In genomic region chr1:68216088-68216487, GRCh38 we compare ENCODE assay signal across 20 cellular contexts. TPM values are rescaled to one million over a fixed set of nuclear protein-coding genes. Genes with fewer than 3 reads are reported as not detected.
"Had no signal": no experiment of that assay in that cellular context is flagged by ENCODE, and none has a peak within 500 bp of the region (broad histone marks: within the 10 kb centered on the region; RNA-seq: fewer than 3 reads in every experiment).

No MANE protein-coding gene starts in this region.

- ATAC-seq: activated naive CD4-positive, alpha-beta T cell treated with anti-CD3 and anti-CD28 coated beads, Interleukin-2, amount 50 U/mL, for 72 hours; activated T-helper 17 cell treated with anti-CD3 and anti-CD28 coated beads, Interleukin-2, amount 50 U/mL, for 72 hours; heart right ventricle; lower lobe of right lung; right cardiac atrium; stimulated activated naive CD8-positive, alpha-beta T cell treated with anti-CD3 and anti-CD28 coated beads, Interleukin-15, Interleukin-2, amounts not matched to agents 100 U/mL and 50 U/mL, for 24 hours; WTC11 had no signal

- H3K27me3 ChIP-seq: brain microvascular endothelial cell, heart right ventricle, pancreas, thyroid gland had no signal

- H3K9me3 ChIP-seq: heart right ventricle, lower lobe of right lung, pancreas, thyroid gland had no signal

- H3K4me1 Mint-ChIP-seq: activated T-helper 17 cell treated with anti-CD3 and anti-CD28 coated beads, Interleukin-2, amount 50 U/mL, for 72 hours; naive B cell had no signal

- H3K4me3 Mint-ChIP-seq: activated T-cell treated with anti-CD3 and anti-CD28 coated beads, Interleukin-2, amount 50 U/mL, for 24 hours; activated T-helper 17 cell treated with anti-CD3 and anti-CD28 coated beads, Interleukin-2, amount 50 U/mL, for 72 hours; naive B cell; WTC11 had no signal

- H3K27me3 Mint-ChIP-seq: activated T-helper 17 cell treated with anti-CD3 and anti-CD28 coated beads, Interleukin-2, amount 50 U/mL, for 72 hours had no signal

- H3K4me3 ChIP-seq: heart right ventricle, lower lobe of right lung, pancreas, thyroid gland had no signal

- H3K9me3 Mint-ChIP-seq: activated naive CD4-positive, alpha-beta T cell treated with anti-CD3 and anti-CD28 coated beads, Interleukin-2, amount 50 U/mL, for 72 hours; activated T-helper 17 cell treated with anti-CD3 and anti-CD28 coated beads, Interleukin-2, amount 50 U/mL, for 72 hours; WTC11 had no signal

- H3K36me3 ChIP-seq: brain microvascular endothelial cell, heart right ventricle, lower lobe of right lung, pancreas, thyroid gland had no signal

- H3K36me3 Mint-ChIP-seq: activated naive CD4-positive, alpha-beta T cell treated with anti-CD3 and anti-CD28 coated beads, Interleukin-2, amount 50 U/mL, for 72 hours; naive B cell; WTC11 had no signal

- H3K27ac ChIP-seq: brain microvascular endothelial cell, lower lobe of right lung, thyroid gland had no signal

- FAIRE-seq: kidney had no signal

- DNase-seq: activated T-cell treated with anti-CD3 and anti-CD28 coated beads, Interleukin-2, amount 50 U/mL, for 24 hours; aorta; brain microvascular endothelial cell; caudate nucleus; heart right ventricle; kidney; lower lobe of right lung; naive B cell; pancreas; right cardiac atrium; stimulated activated CD4-positive, alpha-beta T cell treated with anti-CD3 and anti-CD28 coated beads, Interleukin-12 subunit alpha, Interleukin-12 subunit beta, amount 100 ng/mL, for 4 hours; stimulated activated CD4-positive, alpha-beta T cell treated with anti-CD3 and anti-CD28 coated beads, Interleukin-4, amount 100 ng/mL, for 4 hours; stimulated activated naive CD8-positive, alpha-beta T cell treated with anti-CD3 and anti-CD28 coated beads, Interleukin-15, Interleukin-2, amounts not matched to agents 100 U/mL and 50 U/mL, for 24 hours; substantia nigra; T-helper 9 cell; thyroid gland had no signal

- H3K27ac Mint-ChIP-seq: activated naive CD4-positive, alpha-beta T cell treated with anti-CD3 and anti-CD28 coated beads, Interleukin-2, amount 50 U/mL, for 72 hours; activated T-cell treated with anti-CD3 and anti-CD28 coated beads, Interleukin-2, amount 50 U/mL, for 24 hours; activated T-helper 17 cell treated with anti-CD3 and anti-CD28 coated beads, Interleukin-2, amount 50 U/mL, for 72 hours; naive B cell; WTC11 had no signal

RNA-seq across cellular contexts. Expression of gene WLS, which starts 16.2 kb away (rescaled TPM):
- total RNA-seq: activated naive CD4-positive, alpha-beta T cell treated with anti-CD3 and anti-CD28 coated beads, Interleukin-2, amount 50 U/mL, for 72 hours; T-helper 1 cell treated with Interleukin-12 subunit alpha and Interleukin-12 subunit beta and Interleukin-4 antibody, amounts not matched to agents 30 ng/mL and 1 ng/mL, for 36 hours had no signal
